14 cellular contexts compared by ENCODE assay signal in the genomic region with DNA sequence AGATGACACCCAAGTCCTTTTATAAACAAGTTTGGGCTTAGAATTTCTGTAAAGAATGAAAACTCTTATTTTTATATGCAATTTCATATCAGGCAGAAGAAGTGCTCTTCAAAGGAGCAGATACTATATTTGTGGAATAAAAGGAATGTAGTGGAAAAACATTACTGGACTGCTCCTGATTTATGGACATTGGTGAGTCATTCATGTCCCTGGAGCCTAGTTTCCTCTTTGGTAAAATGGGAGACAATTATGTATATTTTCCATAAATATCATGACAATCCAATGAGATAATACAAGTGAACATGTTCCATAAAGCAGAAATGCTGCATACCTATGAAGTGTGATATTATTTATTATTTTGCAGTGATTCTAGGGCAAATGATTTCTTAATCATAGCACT.
A peak's percentile ranks its signal among the peaks of the same experiment; 100 is the strongest.
DNase-seq lines count a peak whose midpoint lies in the region; ATAC-seq and TF ChIP-seq lines count a peak whose summit lies in the region.
"Had no signal": no experiment of that assay in that cellular context is flagged by ENCODE, and none has a peak within 500 bp of the region (broad histone marks: within the 10 kb centered on the region; RNA-seq: fewer than 3 reads in every experiment).

No MANE protein-coding gene starts in this region.

- no peak for TF ChIP-seq POLR2A in uterus (IDR thresholded peaks at IDR 0.05)

- H3K27ac ChIP-seq in uterus = peak overlapping the region; percentile 13 to 34
- no peak overlapping the region for H3K27ac ChIP-seq in left ventricle myocardium inferior (replicated peaks)
- H3K27ac ChIP-seq in CD4-positive, alpha-beta T cell (ENCODE audit: low read depth, low read length) = no peak overlapping the region
- H3K27ac ChIP-seq: cardiac muscle cell, KMS-11, right lobe of liver, thoracic aorta had no signal

- H3K4me1 ChIP-seq in uterus (no peaks in the 10 kb centered on the region), left ventricle myocardium inferior (peaks cover 6% of the 10 kb centered on the region)
- H3K4me1 ChIP-seq: HAP-1, right lobe of liver had no signal

- intact Hi-C loops in uterus (cut with DNase I; ENCODE audit: low total_unique reads) (no loop called here), left ventricle myocardium inferior (cut with micrococcal nuclease) (no loop called here)
- intact Hi-C loops in CD4-positive, alpha-beta T cell (cut with DNase I, micrococcal nuclease) = no loop called here

- no peaks in the 10 kb centered on the region for H3K9me3 Mint-ChIP-seq in CD4-positive, alpha-beta T cell

- no peaks in the 10 kb centered on the region for H3K27me3 ChIP-seq in uterus
- H3K27me3 ChIP-seq in left ventricle myocardium inferior (ENCODE audit: low read depth) = no peaks in the 10 kb centered on the region
- H3K27me3 ChIP-seq in CD4-positive, alpha-beta T cell (ENCODE audit: control insufficient read depth, insufficient read depth, low read length) = no peaks in the 10 kb centered on the region
- H3K27me3 ChIP-seq: cardiac muscle cell, right lobe of liver had no signal

- DNase-seq in HCEC 1CT = peak; percentile 81
- DNase-seq in amniotic epithelial cell (ENCODE audit: low read depth) = peak; percentile 70
- peak; percentile 64 for DNase-seq in glomerular endothelial cell (ENCODE audit: extremely low read depth, low read depth, low spot score)
- no peak for DNase-seq in uterus
- no peak for DNase-seq in NCI-H1417 (lab: John Stamatoyannopoulos, UW)
- no peak for DNase-seq in left ventricle myocardium inferior
- no peak for DNase-seq in CD4-positive, alpha-beta T cell
- DNase-seq: DMS79 treated with DMSO at 0.1 percent for 48 hours, NCI-H2029 treated with DMSO at 0.1 percent for 48 hours, right lobe of liver had no signal

- no peaks in the 10 kb centered on the region for H3K9me3 ChIP-seq in uterus
- no peaks in the 10 kb centered on the region for H3K9me3 ChIP-seq in left ventricle myocardium inferior (replicated peaks)
- H3K9me3 ChIP-seq in CD4-positive, alpha-beta T cell (ENCODE audit: control insufficient read depth, low read length) = no peaks in the 10 kb centered on the region
- H3K9me3 ChIP-seq: HAP-1, right lobe of liver, thoracic aorta had no signal

- no peak overlapping the region for H3K4me3 Mint-ChIP-seq in CD4-positive, alpha-beta T cell

- CTCF ChIA-PET in CD4-positive, alpha-beta T cell (lab: Charles Lee) = no interaction called here

- POLR2A ChIA-PET in CD4-positive, alpha-beta T cell (lab: Charles Lee) = no interaction called here

- TF ChIP-seq CTCF in uterus (IDR thresholded peaks at IDR 0.05) (no peak), left ventricle myocardium inferior (IDR thresholded peaks at IDR 0.05; ENCODE audit: borderline replicate concordance) (no peak)
- no peak for TF ChIP-seq CTCF in CD4-positive, alpha-beta T cell (IDR thresholded peaks at IDR 0.05)

- H3K36me3 Mint-ChIP-seq in CD4-positive, alpha-beta T cell (ENCODE audit: low read depth) = no peaks in the 10 kb centered on the region

- ATAC-seq in CD4-positive, alpha-beta T cell (ENCODE audit: poor library complexity) = no peak

- H3K27me3 Mint-ChIP-seq in CD4-positive, alpha-beta T cell = peaks cover 36% of the 10 kb centered on the region

- no peaks in the 10 kb centered on the region for H3K4me1 Mint-ChIP-seq in CD4-positive, alpha-beta T cell (ENCODE audit: low read depth)

- H3K4me3 ChIP-seq in uterus (no peak overlapping the region), left ventricle myocardium inferior (no peak overlapping the region)
- H3K4me3 ChIP-seq: cardiac muscle cell, HAP-1, right lobe of liver, thoracic aorta had no signal

- no peak overlapping the region for H3K27ac Mint-ChIP-seq in CD4-positive, alpha-beta T cell

- H3K36me3 ChIP-seq in uterus (no peaks in the 10 kb centered on the region), left ventricle myocardium inferior (no peaks in the 10 kb centered on the region)
- H3K36me3 ChIP-seq: cardiac muscle cell, HAP-1, right lobe of liver, thoracic aorta had no signal

Comparison
In these comparisons a context has a peak if more than half of its experiments do, and no peak if none do; other contexts are left out.
1. DNase-seq: peak in HCEC 1CT (single experiment), amniotic epithelial cell (single experiment) and glomerular endothelial cell (single experiment); none in uterus (0 of 2), NCI-H1417 (0 of 3), left ventricle myocardium inferior (single experiment) and CD4-positive, alpha-beta T cell (0 of 10).
2. H3K27ac ChIP-seq: peak in uterus (2 of 2); none in left ventricle myocardium inferior (single experiment) and CD4-positive, alpha-beta T cell (single experiment).